13 cellular contexts compared by ENCODE assay signal in the genomic region with DNA sequence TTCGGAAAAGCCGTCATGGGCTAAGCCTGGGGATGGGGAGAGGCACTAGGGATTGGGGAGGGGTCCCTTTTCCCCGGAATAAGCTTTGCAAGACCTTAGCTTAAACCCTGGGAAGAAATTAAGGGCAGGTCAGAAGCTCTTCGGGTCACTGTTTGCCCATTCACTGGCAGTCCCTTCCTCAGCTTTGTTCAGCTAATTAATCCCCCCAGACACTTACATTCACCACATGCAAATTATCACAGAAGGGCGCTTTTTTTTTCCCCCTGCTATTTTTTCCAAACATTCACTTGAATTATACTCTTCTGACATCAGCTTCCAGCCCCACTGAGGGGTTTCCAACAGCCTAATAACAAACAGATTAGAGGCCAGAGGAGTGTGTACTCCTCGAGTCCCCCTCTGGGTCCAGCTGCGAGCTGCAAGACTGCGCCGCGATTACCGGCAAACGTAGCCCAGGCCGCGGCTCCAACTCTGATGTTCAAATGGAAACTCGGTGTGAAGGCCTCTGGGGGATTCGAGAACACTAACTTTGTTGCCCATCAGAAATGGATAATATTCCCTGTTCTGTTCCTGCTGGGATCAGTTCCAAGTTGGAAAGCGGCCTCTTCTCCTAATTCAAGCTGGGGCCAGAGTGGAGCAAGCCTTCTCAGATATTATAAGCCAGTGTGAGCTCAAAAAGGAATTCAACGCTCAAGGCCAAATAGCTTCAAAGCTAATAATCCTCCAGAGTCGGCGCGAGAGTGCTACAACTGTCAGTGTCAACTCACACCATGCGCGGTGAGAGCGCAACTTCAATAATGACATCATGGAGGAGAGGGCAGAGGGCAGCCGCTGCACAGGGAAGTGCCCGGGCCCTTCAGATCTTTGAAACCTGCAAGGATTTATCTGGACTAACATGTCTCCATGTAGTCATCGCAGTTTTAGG.
A peak's percentile ranks its signal among the peaks of the same experiment; 100 is the strongest.
DNase-seq lines count a peak whose midpoint lies in the region; ATAC-seq and TF ChIP-seq lines count a peak whose summit lies in the region.
"Had no signal": no experiment of that assay in that cellular context is flagged by ENCODE, and none has a peak within 500 bp of the region (broad histone marks: within the 10 kb centered on the region; RNA-seq: fewer than 3 reads in every experiment).

No MANE protein-coding gene starts in this region.

- peaks cover 19 to 25% of the 10 kb centered on the region in 2 experiments for H3K4me1 Mint-ChIP-seq in H9
- H3K4me1 Mint-ChIP-seq in activated T-helper 17 cell treated with anti-CD3 and anti-CD28 coated beads, Interleukin-2, amount 50 U/mL, for 72 hours, result no peaks in the 10 kb centered on the region
- H3K4me1 Mint-ChIP-seq: activated CD4-positive, alpha-beta T cell treated with anti-CD3 and anti-CD28 coated beads, Interleukin-2, amount 10 ng/mL, durations not matched to agents 24 days and 14 days; B cell had no signal

- H3K18ac ChIP-seq in H9 (ENCODE audit: insufficient read length, low read depth, low read length), result no peak overlapping the region

- no peak overlapping the region for H4K91ac ChIP-seq in H9 (ENCODE audit: insufficient read length, low read depth, low read length)

- no peak overlapping the region for H4K5ac ChIP-seq in H9 (ENCODE audit: insufficient read length, low read depth, low read length)

- H3K4me1 ChIP-seq in H9 (ENCODE audit: insufficient read depth, low read length), result no peaks in the 10 kb centered on the region; the same call in 1 of the 2 replicates

- no peak overlapping the region for H2BK120ac ChIP-seq in H9 (ENCODE audit: low read depth, low read length, poor library complexity, severe bottlenecking)

- TF ChIP-seq CTCF in H9 (conservative IDR thresholded peaks at IDR 0.05), result no peak

- DNase-seq in H9, result peak; percentile 22
- DNase-seq in kidney tubule cell (ENCODE audit: low spot score), result peak; percentile 29
- peak; percentile 16 for DNase-seq in skeletal muscle cell (ENCODE audit: low read depth)
- DNase-seq in DMS53 treated with DMSO at 0.1 percent for 48 hours (lab: John Stamatoyannopoulos, UW; ENCODE audit: unreplicated experiment), result no peak
- DNase-seq in dedifferentiated amniotic fluid mesenchymal stem cell (ENCODE audit: extremely low spot score), result no peak
- DNase-seq: activated CD4-positive, alpha-beta T cell treated with anti-CD3 and anti-CD28 coated beads, Interleukin-2, amount 10 ng/mL, durations not matched to agents 24 days and 14 days; activated naive CD4-positive, alpha-beta T cell treated with anti-CD3 and anti-CD28 coated beads for 36 hours; NCI-H2081; OCI-M1 had no signal

- no peak overlapping the region for H3K4me3 ChIP-seq in skeletal muscle cell (ENCODE audit: low read depth, low read length)

- H2BK20ac ChIP-seq in H9 (ENCODE audit: low read depth, low read length, poor library complexity, severe bottlenecking), result no peak overlapping the region

- H3K36me3 Mint-ChIP-seq in H9 (ENCODE audit: insufficient read depth in 1 of 3, low read depth in 3 of 3), result no peaks in the 10 kb centered on the region
- H3K36me3 Mint-ChIP-seq in activated T-helper 17 cell treated with anti-CD3 and anti-CD28 coated beads, Interleukin-2, amount 50 U/mL, for 72 hours (ENCODE audit: low read depth), result no peaks in the 10 kb centered on the region

- H3K4me2 ChIP-seq in H9 (ENCODE audit: insufficient read depth, insufficient read length, low read length), result no peak overlapping the region

- no peak overlapping the region for H3T11ph ChIP-seq in H9 (ENCODE audit: low read length)

- H3K27ac Mint-ChIP-seq in H9, result no peak overlapping the region
- no peak overlapping the region for H3K27ac Mint-ChIP-seq in activated T-helper 17 cell treated with anti-CD3 and anti-CD28 coated beads, Interleukin-2, amount 50 U/mL, for 72 hours
- H3K27ac Mint-ChIP-seq: activated CD4-positive, alpha-beta T cell treated with anti-CD3 and anti-CD28 coated beads, Interleukin-2, amount 10 ng/mL, durations not matched to agents 24 days and 14 days; activated naive CD4-positive, alpha-beta T cell treated with anti-CD3 and anti-CD28 coated beads for 36 hours; B cell had no signal

- peaks cover 2% of the 10 kb centered on the region for H3K27me3 Mint-ChIP-seq in H9 (ENCODE audit: low read depth)
- H3K27me3 Mint-ChIP-seq in activated T-helper 17 cell treated with anti-CD3 and anti-CD28 coated beads, Interleukin-2, amount 50 U/mL, for 72 hours, result no peaks in the 10 kb centered on the region
- H3K27me3 Mint-ChIP-seq: activated CD4-positive, alpha-beta T cell treated with anti-CD3 and anti-CD28 coated beads, Interleukin-2, amount 10 ng/mL, durations not matched to agents 24 days and 14 days; B cell had no signal

- no peaks in the 10 kb centered on the region for H3K27me3 ChIP-seq in H9 (ENCODE audit: insufficient read depth, low read length)

- no peak overlapping the region for H3K56ac ChIP-seq in H9 (ENCODE audit: insufficient read length, low read depth, low read length)

- no peak overlapping the region for H3K27ac ChIP-seq in H9 (ENCODE audit: insufficient read length, low read depth, low read length)

- H3K14ac ChIP-seq in H9 (ENCODE audit: insufficient read depth, low read length), result no peak overlapping the region

- no peaks in the 10 kb centered on the region for H3K23me2 ChIP-seq in H9 (ENCODE audit: insufficient read length, low read depth, low read length, poor library complexity, severe bottlenecking)

- H2AFZ ChIP-seq in H9 (ENCODE audit: low read length), result no peak overlapping the region

- no peaks in the 10 kb centered on the region for H3K79me1 ChIP-seq in H9 (ENCODE audit: insufficient read depth, low read depth, low read length, poor library complexity, severe bottlenecking)

- no peak overlapping the region for H2BK12ac ChIP-seq in H9 (ENCODE audit: insufficient read length, low read depth, low read length)

- no peaks in the 10 kb centered on the region for H3K9me3 ChIP-seq in H9 (ENCODE audit: control insufficient read depth, low read depth, low read length)

- H3K4me3 Mint-ChIP-seq in H9, result peak overlapping the region in 1 of 2 experiments; percentile 30; a peak in 1 of 5 replicates
- no peak overlapping the region for H3K4me3 Mint-ChIP-seq in activated T-helper 17 cell treated with anti-CD3 and anti-CD28 coated beads, Interleukin-2, amount 50 U/mL, for 72 hours
- H3K4me3 Mint-ChIP-seq: activated CD4-positive, alpha-beta T cell treated with anti-CD3 and anti-CD28 coated beads, Interleukin-2, amount 10 ng/mL, durations not matched to agents 24 days and 14 days; activated naive CD4-positive, alpha-beta T cell treated with anti-CD3 and anti-CD28 coated beads for 36 hours; B cell had no signal

- no peaks in the 10 kb centered on the region; a peak in 1 of 5 replicates for H3K9me3 Mint-ChIP-seq in H9
- peaks cover 6% of the 10 kb centered on the region for H3K9me3 Mint-ChIP-seq in activated T-helper 17 cell treated with anti-CD3 and anti-CD28 coated beads, Interleukin-2, amount 50 U/mL, for 72 hours
- H3K9me3 Mint-ChIP-seq: activated CD4-positive, alpha-beta T cell treated with anti-CD3 and anti-CD28 coated beads, Interleukin-2, amount 10 ng/mL, durations not matched to agents 24 days and 14 days; activated naive CD4-positive, alpha-beta T cell treated with anti-CD3 and anti-CD28 coated beads for 36 hours had no signal

- H2BK15ac ChIP-seq in H9 (ENCODE audit: low read depth, low read length), result no peak overlapping the region

- no peak overlapping the region for H2BK5ac ChIP-seq in H9 (ENCODE audit: insufficient read length, low read length)

- H3K23ac ChIP-seq in H9 (ENCODE audit: insufficient read length, low read depth, low read length), result no peak overlapping the region

- no peak overlapping the region for H2AK5ac ChIP-seq in H9 (ENCODE audit: insufficient read length, low read length)

- H3K79me2 ChIP-seq in H9 (ENCODE audit: insufficient read depth, low read length), result no peaks in the 10 kb centered on the region

- peak; percentile 75 for ATAC-seq in esophagus mucosa
- ATAC-seq in HG02981 (IDR thresholded peaks at IDR 0.05; ENCODE audit: unreplicated experiment), result no peak
- no peak for ATAC-seq in activated T-helper 17 cell treated with anti-CD3 and anti-CD28 coated beads, Interleukin-2, amount 50 U/mL, for 72 hours (replicated peaks)

- no peaks in the 10 kb centered on the region for H4K20me1 ChIP-seq in H9 (ENCODE audit: control insufficient read depth, insufficient read depth, insufficient read length)

- no peak overlapping the region for H4K8ac ChIP-seq in H9 (replicated peaks; ENCODE audit: insufficient read length, low read depth, low read length)

- no peak overlapping the region for H3K9ac ChIP-seq in H9 (ENCODE audit: extremely low read depth, insufficient read length, low read length)

- WGBS in H9 (ENCODE audit: extremely low coverage, insufficient read length, low lambda C conversion rate), result no CpG with 5 or more reads among the region's 27 CpGs

- H3K4ac ChIP-seq in H9 (ENCODE audit: low read depth, low read length), result no peak overlapping the region

Comparison
In these comparisons a context has a peak if more than half of its experiments do, and no peak if none do; other contexts are left out.
1. DNase-seq: peak in H9 (single experiment), kidney tubule cell (single experiment) and skeletal muscle cell (single experiment); none in DMS53 treated with DMSO at 0.1 percent for 48 hours (single experiment) and dedifferentiated amniotic fluid mesenchymal stem cell (single experiment).